In genomic region chr11:78187366-78188011, GRCh38 we compare ENCODE assay signal across 1 cellular context.
A peak's percentile ranks its signal among the peaks of the same experiment; 100 is the strongest.
TF ChIP-seq lines count a peak whose summit lies in the region.

No MANE protein-coding gene starts in this region.

TF ChIP-seq in GM12878, 131 proteins besides CTCF, POLR2A, EP300 and RAD21:
- TF ChIP-seq MYC (IDR thresholded peaks at IDR 0.05; ENCODE audit: insufficient read depth, insufficient read length, insufficient replicate concordance, low read length, severe bottlenecking) = no peak
- TF ChIP-seq BRCA1 (IDR thresholded peaks at IDR 0.05; ENCODE audit: low read depth, low read length) = no peak
- TF ChIP-seq PKNOX1 (IDR thresholded peaks at IDR 0.05) = peak; percentile 63
- no peak for TF ChIP-seq POLR2AphosphoS2 (IDR thresholded peaks at IDR 0.05; ENCODE audit: low read depth, low read length)
- TF ChIP-seq, protein P1, sequence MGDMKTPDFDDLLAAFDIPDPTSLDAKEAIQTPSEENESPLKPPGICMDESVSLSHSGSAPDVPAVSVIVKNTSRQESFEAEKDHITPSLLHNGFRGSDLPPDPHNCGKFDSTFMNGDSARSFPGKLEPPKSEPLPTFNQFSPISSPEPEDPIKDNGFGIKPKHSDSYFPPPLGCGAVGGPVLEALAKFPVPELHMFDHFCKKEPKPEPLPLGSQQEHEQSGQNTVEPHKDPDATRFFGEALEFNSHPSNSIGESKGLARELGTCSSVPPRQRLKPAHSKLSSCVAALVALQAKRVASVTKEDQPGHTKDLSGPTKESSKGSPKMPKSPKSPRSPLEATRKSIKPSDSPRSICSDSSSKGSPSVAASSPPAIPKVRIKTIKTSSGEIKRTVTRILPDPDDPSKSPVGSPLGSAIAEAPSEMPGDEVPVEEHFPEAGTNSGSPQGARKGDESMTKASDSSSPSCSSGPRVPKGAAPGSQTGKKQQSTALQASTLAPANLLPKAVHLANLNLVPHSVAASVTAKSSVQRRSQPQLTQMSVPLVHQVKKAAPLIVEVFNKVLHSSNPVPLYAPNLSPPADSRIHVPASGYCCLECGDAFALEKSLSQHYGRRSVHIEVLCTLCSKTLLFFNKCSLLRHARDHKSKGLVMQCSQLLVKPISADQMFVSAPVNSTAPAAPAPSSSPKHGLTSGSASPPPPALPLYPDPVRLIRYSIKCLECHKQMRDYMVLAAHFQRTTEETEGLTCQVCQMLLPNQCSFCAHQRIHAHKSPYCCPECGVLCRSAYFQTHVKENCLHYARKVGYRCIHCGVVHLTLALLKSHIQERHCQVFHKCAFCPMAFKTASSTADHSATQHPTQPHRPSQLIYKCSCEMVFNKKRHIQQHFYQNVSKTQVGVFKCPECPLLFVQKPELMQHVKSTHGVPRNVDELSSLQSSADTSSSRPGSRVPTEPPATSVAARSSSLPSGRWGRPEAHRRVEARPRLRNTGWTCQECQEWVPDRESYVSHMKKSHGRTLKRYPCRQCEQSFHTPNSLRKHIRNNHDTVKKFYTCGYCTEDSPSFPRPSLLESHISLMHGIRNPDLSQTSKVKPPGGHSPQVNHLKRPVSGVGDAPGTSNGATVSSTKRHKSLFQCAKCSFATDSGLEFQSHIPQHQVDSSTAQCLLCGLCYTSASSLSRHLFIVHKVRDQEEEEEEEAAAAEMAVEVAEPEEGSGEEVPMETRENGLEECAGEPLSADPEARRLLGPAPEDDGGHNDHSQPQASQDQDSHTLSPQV (IDR thresholded peaks at IDR 0.05) = no peak
- no peak for TF ChIP-seq GATAD2B (conservative IDR thresholded peaks at IDR 0.05; ENCODE audit: low read depth)
- TF ChIP-seq SREBF2 (IDR thresholded peaks at IDR 0.05; ENCODE audit: low read length) = no peak
- no peak for TF ChIP-seq ZNF274 (IDR thresholded peaks at IDR 0.05; ENCODE audit: insufficient read depth, insufficient read length)
- TF ChIP-seq MEF2B (IDR thresholded peaks at IDR 0.05; ENCODE audit: partially characterized antibody, poor library complexity, severe bottlenecking) = no peak
- TF ChIP-seq USF2 (IDR thresholded peaks at IDR 0.05; ENCODE audit: borderline replicate concordance, low read depth, low read length) = no peak
- TF ChIP-seq CBX3 (IDR thresholded peaks at IDR 0.05; ENCODE audit: borderline replicate concordance, low read depth) = no peak
- TF ChIP-seq FOXK2 (IDR thresholded peaks at IDR 0.05) = no peak
- no peak for TF ChIP-seq ZNF384 (IDR thresholded peaks at IDR 0.05; ENCODE audit: borderline replicate concordance, low read depth, low read length)
- no peak for TF ChIP-seq GABPA (IDR thresholded peaks at IDR 0.05; ENCODE audit: low read depth)
- no peak for TF ChIP-seq TBL1XR1 (IDR thresholded peaks at IDR 0.05; ENCODE audit: low read depth, low read length)
- peak; percentile 74 for TF ChIP-seq CREB1 (IDR thresholded peaks at IDR 0.05; ENCODE audit: low read depth)
- no peak for TF ChIP-seq SMAD5 (IDR thresholded peaks at IDR 0.05; ENCODE audit: low read depth)
- TF ChIP-seq HDAC6 (IDR thresholded peaks at IDR 0.05; ENCODE audit: unreplicated experiment) = no peak
- no peak for TF ChIP-seq TARDBP (IDR thresholded peaks at IDR 0.05; ENCODE audit: borderline replicate concordance)
- peak; percentile 70; the same call in 1 of the 2 replicates for TF ChIP-seq ATF7 (IDR thresholded peaks at IDR 0.05; ENCODE audit: low read depth)
- TF ChIP-seq, protein P2, sequence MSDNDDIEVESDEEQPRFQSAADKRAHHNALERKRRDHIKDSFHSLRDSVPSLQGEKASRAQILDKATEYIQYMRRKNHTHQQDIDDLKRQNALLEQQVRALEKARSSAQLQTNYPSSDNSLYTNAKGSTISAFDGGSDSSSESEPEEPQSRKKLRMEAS (IDR thresholded peaks at IDR 0.05; ENCODE audit: low read depth, low read length) = no peak
- TF ChIP-seq CEBPB (IDR thresholded peaks at IDR 0.05; ENCODE audit: borderline replicate concordance in 1 of 2, low read depth in 2 of 2, low read length in 2 of 2) = no peak
- TF ChIP-seq NKRF (conservative IDR thresholded peaks at IDR 0.05) = no peak
- TF ChIP-seq EGR1 (IDR thresholded peaks at IDR 0.05; ENCODE audit: borderline replicate concordance in 1 of 2, low read depth in 2 of 2, low read length in 2 of 2) = peak in 1 of 2 experiments; percentile 55; a peak in 1 of 3 replicates
- no peak for TF ChIP-seq HSF1 (IDR thresholded peaks at IDR 0.05; ENCODE audit: low read depth, low read length)
- 0 out of 2 replicates have a peak, but pooled peaks have one; percentile 7 for TF ChIP-seq EED (IDR thresholded peaks at IDR 0.05; ENCODE audit: low read depth)
- TF ChIP-seq CREM (IDR thresholded peaks at IDR 0.05; ENCODE audit: low read depth) = peak; percentile 66; the same call in 1 of the 2 replicates
- no peak for TF ChIP-seq MLLT1 (IDR thresholded peaks at IDR 0.05)
- TF ChIP-seq MTA3 (IDR thresholded peaks at IDR 0.05; ENCODE audit: borderline replicate concordance, low read length) = no peak
- TF ChIP-seq CBFB (IDR thresholded peaks at IDR 0.05; ENCODE audit: low read depth) = 0 out of 2 replicates have a peak, but pooled peaks have one; percentile 10
- no peak for TF ChIP-seq MTA2 (IDR thresholded peaks at IDR 0.05; ENCODE audit: low read depth)
- TF ChIP-seq LARP7 (IDR thresholded peaks at IDR 0.05) = no peak
- TF ChIP-seq RUNX3 (IDR thresholded peaks at IDR 0.05; ENCODE audit: low read length) = peak; percentile 48; the same call in 1 of the 2 replicates
- TF ChIP-seq IKZF1 (conservative IDR thresholded peaks at IDR 0.05) = no peak
